ENCODE assay signal across 27 cellular contexts in the genomic region with DNA sequence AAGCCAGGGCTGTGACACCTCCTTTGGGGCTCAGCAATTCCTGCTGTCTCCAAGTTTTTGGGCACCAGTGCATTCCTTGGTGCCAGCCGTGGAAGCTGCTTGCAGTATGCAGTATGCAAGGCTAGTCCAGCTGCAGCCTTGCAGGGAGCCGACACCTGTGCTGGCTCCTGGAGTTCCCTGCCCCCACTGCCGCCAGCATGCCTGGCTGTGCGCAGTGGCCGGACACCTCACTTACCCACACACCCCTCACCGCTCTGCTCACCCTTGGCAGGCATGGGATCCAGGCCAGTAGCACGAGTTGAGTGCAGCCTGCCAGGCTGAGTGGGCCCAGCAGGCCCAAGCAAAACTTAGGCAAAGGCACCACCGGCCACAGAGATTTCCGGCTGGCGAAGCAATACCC.
"Had no signal": no experiment of that assay in that cellular context is flagged by ENCODE, and none has a peak within 500 bp of the region (broad histone marks: within the 10 kb centered on the region; RNA-seq: fewer than 3 reads in every experiment).

No MANE protein-coding gene starts in this region.

- H3K9me3 ChIP-seq: ascending aorta, gastroesophageal sphincter, right lobe of liver had no signal

- H3K27me3 Mint-ChIP-seq: activated CD4-positive, alpha-beta memory T cell treated with anti-CD3 and anti-CD28 coated beads, Interleukin-2, amount 10 ng/mL, durations not matched to agents 7 days and 5 days; activated naive CD4-positive, alpha-beta T cell treated with anti-CD3 and anti-CD28 coated beads, Interleukin-2, amount 10 ng/mL, durations not matched to agents 7 days and 5 days; brain; effector memory CD8-positive, alpha-beta T cell; naive thymus-derived CD4-positive, alpha-beta T cell; stimulated activated naive CD8-positive, alpha-beta T cell treated with anti-CD3 and anti-CD28 coated beads, Interleukin-15, Interleukin-2, amounts not matched to agents 100 ng/mL and 50 ng/mL, for 24 hours had no signal

- H3K36me3 Mint-ChIP-seq: activated naive CD4-positive, alpha-beta T cell treated with anti-CD3 and anti-CD28 coated beads, Interleukin-2, amount 10 ng/mL, durations not matched to agents 7 days and 5 days; activated naive CD8-positive, alpha-beta T cell treated with anti-CD3 and anti-CD28 coated beads, Interleukin-2, amount 10 ng/mL, durations not matched to agents 7 days and 5 days; brain had no signal

- H3K27ac ChIP-seq: ascending aorta, cardiac muscle cell, coronary artery, gastroesophageal sphincter, right lobe of liver, VCaP had no signal

- H3K27ac Mint-ChIP-seq: activated CD4-positive, alpha-beta memory T cell treated with anti-CD3 and anti-CD28 coated beads, Interleukin-2, amount 10 ng/mL, durations not matched to agents 7 days and 5 days; activated naive CD4-positive, alpha-beta T cell treated with anti-CD3 and anti-CD28 coated beads, Interleukin-2, amount 10 ng/mL, durations not matched to agents 7 days and 5 days; activated naive CD8-positive, alpha-beta T cell treated with anti-CD3 and anti-CD28 coated beads, Interleukin-2, amount 10 ng/mL, durations not matched to agents 7 days and 5 days; activated T-cell treated with anti-CD3 and anti-CD28 coated beads, Interleukin-2, amount 50 U/mL, for 24 hours; effector memory CD8-positive, alpha-beta T cell; naive thymus-derived CD4-positive, alpha-beta T cell; stimulated activated naive CD8-positive, alpha-beta T cell treated with anti-CD3 and anti-CD28 coated beads, Interleukin-15, Interleukin-2, amounts not matched to agents 100 ng/mL and 50 ng/mL, for 24 hours had no signal

- H3K4me1 ChIP-seq: ascending aorta, right lobe of liver had no signal

- H3K36me3 ChIP-seq: ascending aorta, cardiac muscle cell, gastroesophageal sphincter, right lobe of liver had no signal

- DNase-seq: activated CD4-positive, alpha-beta memory T cell treated with anti-CD3 and anti-CD28 coated beads, Interleukin-2, amount 10 ng/mL, durations not matched to agents 7 days and 5 days; activated CD4-positive, alpha-beta T cell treated with anti-CD3 and anti-CD28 coated beads for 48 hours; activated CD8-positive, alpha-beta memory T cell treated with anti-CD3 and anti-CD28 coated beads, Interleukin-2, amount 50 U/mL, for 48 hours; activated gamma-delta T cell; activated naive CD4-positive, alpha-beta T cell treated with anti-CD3 and anti-CD28 coated beads, Interleukin-2, amount 10 ng/mL, durations not matched to agents 7 days and 5 days; activated naive CD8-positive, alpha-beta T cell treated with anti-CD3 and anti-CD28 coated beads, Interleukin-2, amount 10 ng/mL, durations not matched to agents 7 days and 5 days; activated T-cell treated with anti-CD3 and anti-CD28 coated beads, Interleukin-2, amount 50 U/mL, for 24 hours; effector memory CD8-positive, alpha-beta T cell; hypothalamus; midbrain; naive thymus-derived CD4-positive, alpha-beta T cell; right lobe of liver; stimulated activated CD4-positive, alpha-beta T cell treated with anti-CD3 and anti-CD28 coated beads, Interleukin-4, amount 100 ng/mL, for 1 hour; substantia nigra; SW 1271; T-helper 9 cell had no signal

- H3K9me3 Mint-ChIP-seq: activated naive CD4-positive, alpha-beta T cell treated with anti-CD3 and anti-CD28 coated beads, Interleukin-2, amount 10 ng/mL, durations not matched to agents 7 days and 5 days; effector memory CD8-positive, alpha-beta T cell; stimulated activated naive CD8-positive, alpha-beta T cell treated with anti-CD3 and anti-CD28 coated beads, Interleukin-15, Interleukin-2, amounts not matched to agents 100 ng/mL and 50 ng/mL, for 24 hours had no signal

- H3K27me3 ChIP-seq: ascending aorta, cardiac muscle cell, right lobe of liver had no signal

- FAIRE-seq: endothelial cell of umbilical vein, TTC549 had no signal

- H3K4me3 ChIP-seq: ascending aorta, cardiac muscle cell, coronary artery, gastroesophageal sphincter, right lobe of liver had no signal

- ATAC-seq: activated CD4-positive, CD25-positive, alpha-beta regulatory T cell treated with anti-CD3 and anti-CD28 coated beads, Interleukin-2, amount 50 U/mL, for 24 hours; effector memory CD8-positive, alpha-beta T cell; gastroesophageal sphincter; naive thymus-derived CD4-positive, alpha-beta T cell; right lobe of liver had no signal

- H3K4me3 Mint-ChIP-seq: activated CD4-positive, alpha-beta memory T cell treated with anti-CD3 and anti-CD28 coated beads, Interleukin-2, amount 10 ng/mL, durations not matched to agents 7 days and 5 days; activated naive CD4-positive, alpha-beta T cell treated with anti-CD3 and anti-CD28 coated beads, Interleukin-2, amount 10 ng/mL, durations not matched to agents 7 days and 5 days; activated naive CD8-positive, alpha-beta T cell treated with anti-CD3 and anti-CD28 coated beads, Interleukin-2, amount 10 ng/mL, durations not matched to agents 7 days and 5 days; activated T-cell treated with anti-CD3 and anti-CD28 coated beads, Interleukin-2, amount 50 U/mL, for 24 hours; brain; effector memory CD8-positive, alpha-beta T cell; naive thymus-derived CD4-positive, alpha-beta T cell; stimulated activated naive CD8-positive, alpha-beta T cell treated with anti-CD3 and anti-CD28 coated beads, Interleukin-15, Interleukin-2, amounts not matched to agents 100 ng/mL and 50 ng/mL, for 24 hours; T-helper 1 cell treated with Interleukin-12 subunit alpha and Interleukin-12 subunit beta and Interleukin-4 antibody, amounts not matched to agents 30 μg/mL and 1 μg/mL, for 36 hours had no signal
